8 cellular contexts compared by ENCODE assay signal in genomic region chrX:130975947-130976346, GRCh38.
A peak's percentile ranks its signal among the peaks of the same experiment; 100 is the strongest.
DNase-seq lines count a peak whose midpoint lies in the region; ATAC-seq, FAIRE-seq and TF ChIP-seq lines count a peak whose summit lies in the region.

No MANE protein-coding gene starts in this region.

- peak; percentile 70 for ATAC-seq in GM19023 (IDR thresholded peaks at IDR 0.05; ENCODE audit: unreplicated experiment)
- ATAC-seq in mucosa of descending colon, result peak; percentile 95
- no peak for ATAC-seq in GM18870 (IDR thresholded peaks at IDR 0.05; ENCODE audit: unreplicated experiment)
- ATAC-seq in HG02763 (IDR thresholded peaks at IDR 0.05; ENCODE audit: unreplicated experiment), result no peak

- H3K36me3 ChIP-seq in mucosa of descending colon (ENCODE audit: low read depth), result no peaks in the 10 kb centered on the region

- peak; percentile 49 for DNase-seq in DMS153 treated with DMSO at 0.1 percent for 48 hours (lab: John Stamatoyannopoulos, UW; ENCODE audit: unreplicated experiment)
- DNase-seq in HT1080 (ENCODE audit: low read depth), result peak; percentile 52
- peak; percentile 5 for DNase-seq in RCC 7860 (ENCODE audit: low spot score)
- peak; percentile 69 for DNase-seq in choroid plexus epithelial cell (ENCODE audit: low read depth)
- DNase-seq in mucosa of descending colon, result peak in 1 of 3 donors; percentile 66

- intact Hi-C loops in mucosa of descending colon (cut with DNase I, micrococcal nuclease), result loop anchor here in 1 of 2 donors (10.0 kb wide), 1 partner anchor 659 kb away; no protein-coding TSS in a partner anchor

- no peaks in the 10 kb centered on the region for H3K4me1 ChIP-seq in mucosa of descending colon (ENCODE audit: low read depth)

- H3K9me3 ChIP-seq in mucosa of descending colon, result no peaks in the 10 kb centered on the region

- H3K4me3 ChIP-seq in choroid plexus epithelial cell (ENCODE audit: low read depth, low read length) (no peak overlapping the region), mucosa of descending colon (no peak overlapping the region)

- TF ChIP-seq CTCF in choroid plexus epithelial cell (conservative IDR thresholded peaks at IDR 0.05; ENCODE audit: low read depth, low read length) (peak; percentile 59), mucosa of descending colon (IDR thresholded peaks at IDR 0.05) (no peak)

- peak; percentile 46 for FAIRE-seq in RCC 7860 (lab: Jason Lieb, UNC)

Comparison
In these comparisons a context has a peak if more than half of its experiments do, and no peak if none do; other contexts are left out.
1. ATAC-seq: peak in GM19023 (single experiment) and mucosa of descending colon (single experiment); none in GM18870 (single experiment) and HG02763 (single experiment).